In genomic region chr18:59837586-59837985, GRCh38 we compare ENCODE assay signal across 8 cellular contexts.
DNase-seq lines count a peak whose midpoint lies in the region; ATAC-seq lines count a peak whose summit lies in the region.

No MANE protein-coding gene starts in this region.

- no peak overlapping the region for H3K27ac Mint-ChIP-seq in stimulated activated memory B cell treated with anti-CD40 and anti-IgM and Interleukin-4, amounts not matched to agents 10 μg/mL and 1 μg/mL and 100 μg/mL, for 72 hours

- DNase-seq in CD1c-positive myeloid dendritic cell (ENCODE audit: extremely low spot score), result peak; percentile 78
- DNase-seq in NCI-H2196 treated with DMSO at 0.1 percent for 48 hours (lab: John Stamatoyannopoulos, UW; ENCODE audit: unreplicated experiment), result peak; percentile 51
- peak; percentile 36 for DNase-seq in activated CD4-positive, CD25-positive, alpha-beta regulatory T cell treated with anti-CD3 and anti-CD28 coated beads, Interleukin-2, amount 50 U/mL, for 16 hours (ENCODE audit: low read depth, low spot score)
- DNase-seq in dermis microvascular lymphatic vessel endothelial cell (ENCODE audit: low read depth in 2 of 2), result peak; percentile 65 to 77
- DNase-seq in medulla oblongata (ENCODE audit: extremely low spot score), result peak; percentile 62

- H3K4me1 Mint-ChIP-seq in stimulated activated memory B cell treated with anti-CD40 and anti-IgM and Interleukin-4, amounts not matched to agents 10 μg/mL and 1 μg/mL and 100 μg/mL, for 72 hours, result peaks cover 26% of the 10 kb centered on the region

- ATAC-seq in GM19025 (IDR thresholded peaks at IDR 0.05; ENCODE audit: low read depth, unreplicated experiment) (peak; percentile 33), HG03196 (IDR thresholded peaks at IDR 0.05; ENCODE audit: unreplicated experiment) (peak; percentile 55)
- ATAC-seq in stimulated activated memory B cell treated with anti-CD40 and anti-IgM and Interleukin-4, amounts not matched to agents 10 μg/mL and 1 μg/mL and 100 μg/mL, for 72 hours, result peak; percentile 69

- no peak overlapping the region for H3K4me3 Mint-ChIP-seq in stimulated activated memory B cell treated with anti-CD40 and anti-IgM and Interleukin-4, amounts not matched to agents 10 μg/mL and 1 μg/mL and 100 μg/mL, for 72 hours

- no peaks in the 10 kb centered on the region for H3K27me3 Mint-ChIP-seq in stimulated activated memory B cell treated with anti-CD40 and anti-IgM and Interleukin-4, amounts not matched to agents 10 μg/mL and 1 μg/mL and 100 μg/mL, for 72 hours

- H3K9me3 Mint-ChIP-seq in stimulated activated memory B cell treated with anti-CD40 and anti-IgM and Interleukin-4, amounts not matched to agents 10 μg/mL and 1 μg/mL and 100 μg/mL, for 72 hours, result no peaks in the 10 kb centered on the region

- H3K36me3 Mint-ChIP-seq in stimulated activated memory B cell treated with anti-CD40 and anti-IgM and Interleukin-4, amounts not matched to agents 10 μg/mL and 1 μg/mL and 100 μg/mL, for 72 hours, result no peaks in the 10 kb centered on the region

Comparison
In these comparisons a context has a peak if more than half of its experiments do, and no peak if none do; other contexts are left out.
1. Peak in every context shown above with its lines: DNase-seq and ATAC-seq.